ENCODE assay signal across 20 cellular contexts in the genomic region with DNA sequence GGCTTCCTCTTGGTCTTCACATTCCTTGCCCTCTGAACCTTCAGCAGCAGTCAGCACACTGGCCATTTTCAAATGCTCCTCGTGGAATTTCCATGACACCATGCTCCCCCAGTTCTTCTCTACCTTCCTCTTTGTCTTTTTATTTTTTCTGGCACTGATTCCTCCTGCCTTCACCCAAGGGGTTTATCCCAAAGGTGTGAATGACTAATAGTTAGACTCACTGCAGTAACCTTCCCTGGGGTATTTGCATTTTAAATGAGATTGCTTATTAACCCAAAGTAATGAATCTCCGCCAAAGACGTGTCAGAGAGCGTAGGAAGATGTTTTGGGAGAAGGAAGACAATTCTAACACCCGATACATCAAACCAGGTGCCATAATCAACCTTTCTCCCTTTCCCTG. TPM values are rescaled to one million over a fixed set of nuclear protein-coding genes. Genes with fewer than 3 reads are reported as not detected.
DNase-seq lines count a peak whose midpoint lies in the region; ATAC-seq and TF ChIP-seq lines count a peak whose summit lies in the region.
"Had no signal": no experiment of that assay in that cellular context is flagged by ENCODE, and none has a peak within 500 bp of the region (broad histone marks: within the 10 kb centered on the region; RNA-seq: fewer than 3 reads in every experiment).

No MANE protein-coding gene starts in this region.

- no peak for TF ChIP-seq POLR2A in gastroesophageal sphincter (IDR thresholded peaks at IDR 0.05)

- H3K4me1 ChIP-seq in gastroesophageal sphincter = no peaks in the 10 kb centered on the region
- H3K4me1 ChIP-seq: Caco-2 had no signal

- TF ChIP-seq CTCF in gastroesophageal sphincter (IDR thresholded peaks at IDR 0.05) = no peak

- ATAC-seq in GM18511 (IDR thresholded peaks at IDR 0.05; ENCODE audit: unreplicated experiment) (peak; percentile 76), gastroesophageal sphincter (no peak)
- ATAC-seq: GM23338, HepG2 had no signal

- POLR2A ChIA-PET in HEK293T (lab: Yijun Ruan, JAX) = no interaction called here

- H3K36me3 ChIP-seq in KOPT-K1 (ENCODE audit: insufficient read depth, low read length) = peaks cover 69% of the 10 kb centered on the region
- H3K36me3 ChIP-seq in gastroesophageal sphincter = peaks cover 0 to 57% of the 10 kb centered on the region in 2 donors
- H3K36me3 ChIP-seq: BE2C had no signal

- H3K27ac ChIP-seq in KOPT-K1 (ENCODE audit: low read depth, low read length, poor library complexity, severe bottlenecking) = peak overlapping the region; percentile 61
- H3K27ac ChIP-seq in gastroesophageal sphincter = no peak overlapping the region

- no peaks in the 10 kb centered on the region for H3K27me3 ChIP-seq in gastroesophageal sphincter
- H3K27me3 ChIP-seq: BE2C had no signal

- no peak overlapping the region for H3K4me3 ChIP-seq in gastroesophageal sphincter
- H3K4me3 ChIP-seq: GM23338 had no signal

- peak; percentile 4 for DNase-seq in glomerular visceral epithelial cell (ENCODE audit: extremely low spot score)
- DNase-seq in renal cortical epithelial cell (ENCODE audit: low read depth) = peak; percentile 70
- DNase-seq in activated T-cell treated with anti-CD3 and anti-CD28 coated beads for 4 hours = no peak
- DNase-seq in HEK293T (ENCODE audit: extremely low spot score) = no peak
- DNase-seq: BE2C; C1 segment of cervical spinal cord; Caco-2; CD4-positive, CD25-positive, alpha-beta regulatory T cell; CD8-positive, alpha-beta memory T cell; DMS153; DMS79; GDM1; HCEC 1CT had no signal

- TF ChIP-seq EP300 in gastroesophageal sphincter (IDR thresholded peaks at IDR 0.05) = no peak

- H3K9me3 ChIP-seq in KOPT-K1 (ENCODE audit: insufficient read depth, low read length, poor library complexity, severe bottlenecking) = no peaks in the 10 kb centered on the region
- H3K9me3 ChIP-seq in gastroesophageal sphincter = no peaks in the 10 kb centered on the region
- H3K9me3 ChIP-seq: BE2C, Caco-2 had no signal

- 66 to 96% methylated on average over 3 to 4 of the region's 5 CpGs for WGBS in gastroesophageal sphincter (ENCODE audit: low coverage in 1 of 2), 2 donors

- CTCF ChIA-PET in HEK293T (lab: Yijun Ruan, JAX) = no interaction called here

TF ChIP-seq in HEK293T, 16 proteins besides CTCF, POLR2A, EP300 and RAD21:
- TF ChIP-seq BHLHE40 (IDR thresholded peaks at IDR 0.05; ENCODE audit: borderline replicate concordance) = no peak
- TF ChIP-seq ELF4 (IDR thresholded peaks at IDR 0.05) = no peak
- TF ChIP-seq ZNF384 (IDR thresholded peaks at IDR 0.05) = no peak
- TF ChIP-seq NFRKB (IDR thresholded peaks at IDR 0.05) = no peak
- TF ChIP-seq TARDBP (IDR thresholded peaks at IDR 0.05) = no peak
- no peak for TF ChIP-seq FOXA1 (IDR thresholded peaks at IDR 0.05)
- TF ChIP-seq, protein P1, sequence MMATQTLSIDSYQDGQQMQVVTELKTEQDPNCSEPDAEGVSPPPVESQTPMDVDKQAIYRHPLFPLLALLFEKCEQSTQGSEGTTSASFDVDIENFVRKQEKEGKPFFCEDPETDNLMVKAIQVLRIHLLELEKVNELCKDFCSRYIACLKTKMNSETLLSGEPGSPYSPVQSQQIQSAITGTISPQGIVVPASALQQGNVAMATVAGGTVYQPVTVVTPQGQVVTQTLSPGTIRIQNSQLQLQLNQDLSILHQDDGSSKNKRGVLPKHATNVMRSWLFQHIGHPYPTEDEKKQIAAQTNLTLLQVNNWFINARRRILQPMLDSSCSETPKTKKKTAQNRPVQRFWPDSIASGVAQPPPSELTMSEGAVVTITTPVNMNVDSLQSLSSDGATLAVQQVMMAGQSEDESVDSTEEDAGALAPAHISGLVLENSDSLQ (IDR thresholded peaks at IDR 0.05) = no peak
- TF ChIP-seq LEF1 (IDR thresholded peaks at IDR 0.05; ENCODE audit: borderline replicate concordance) = no peak
- TF ChIP-seq L3MBTL2 (conservative IDR thresholded peaks at IDR 0.05) = no peak
- no peak for TF ChIP-seq ARNT (IDR thresholded peaks at IDR 0.05)
- TF ChIP-seq SP1 (IDR thresholded peaks at IDR 0.05) = no peak

RNA-seq across cellular contexts. Expression of a gene that starts 36.2 kb away (rescaled TPM):
- not detected in 2 replicates for total RNA-seq in renal cortical epithelial cell
- total RNA-seq in gastroesophageal sphincter = under 1 TPM in 2 of 4 donors, not detected in 2; 0.15 to 0.40 TPM
- total RNA-seq: A172, Caco-2, Daoy, GM23338, HepG2 had no signal

Comparison
In these comparisons a context has a peak if more than half of its experiments do, and no peak if none do; other contexts are left out.
1. DNase-seq: peak in glomerular visceral epithelial cell (single experiment) and renal cortical epithelial cell (single experiment); none in activated T-cell treated with anti-CD3 and anti-CD28 coated beads for 4 hours (single experiment) and HEK293T (single experiment).